Comparison of ENCODE assay signal across 8 cellular contexts in the genomic region with DNA sequence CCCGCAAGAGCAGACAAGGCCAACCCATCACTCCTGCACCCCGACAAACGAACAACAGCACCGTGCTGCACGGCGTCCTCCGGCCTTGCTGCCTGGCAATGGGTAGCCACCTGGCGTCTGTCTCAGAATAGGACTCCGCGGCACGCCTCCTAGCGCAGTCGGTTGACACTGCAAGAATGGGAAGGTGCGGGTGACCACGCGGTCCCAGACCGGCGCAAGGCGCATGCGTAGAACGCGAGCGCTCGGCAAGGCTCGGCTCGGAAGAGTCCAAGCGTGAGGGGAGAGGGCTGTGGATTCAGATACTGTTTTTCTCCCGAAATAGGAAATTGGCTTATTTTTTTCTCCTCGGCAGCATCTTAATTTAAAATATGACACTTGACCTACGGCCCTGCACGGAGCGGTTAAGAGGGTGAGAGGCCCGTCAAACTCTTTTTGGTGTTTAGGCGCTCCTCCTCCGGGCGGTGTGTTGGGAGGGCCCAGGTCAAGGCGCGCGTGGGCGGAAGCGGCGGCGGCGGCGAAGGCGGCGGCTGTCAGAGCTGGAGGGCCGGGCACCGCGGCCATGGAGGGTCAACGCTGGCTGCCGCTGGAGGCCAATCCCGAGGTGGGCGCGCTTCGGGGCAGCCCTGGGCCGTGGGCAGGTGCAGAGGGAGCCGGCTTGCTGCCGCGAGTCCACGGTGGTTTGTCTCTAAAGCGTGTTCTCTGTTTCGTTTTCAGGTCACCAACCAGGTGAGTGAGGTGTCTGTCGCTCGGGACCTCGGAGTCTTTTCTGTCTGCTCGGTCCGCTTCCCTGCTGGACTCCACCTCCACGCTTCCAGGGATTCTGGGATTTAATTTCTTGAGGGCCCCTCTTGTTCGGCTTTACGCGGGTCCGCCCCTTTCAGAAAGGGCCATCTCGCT. TPM values are rescaled to one million over a fixed set of nuclear protein-coding genes. Genes with fewer than 3 reads are reported as not detected.
A peak's percentile ranks its signal among the peaks of the same experiment; 100 is the strongest.
DNase-seq lines count a peak whose midpoint lies in the region; ATAC-seq lines count a peak whose summit lies in the region.

A gene (plus strand): TSS at position 530 of the 897 bp plus-strand sequence. CDS start 30 bp downstream, at position 560.

- H3K4me3 Mint-ChIP-seq in IgD-negative memory B cell: peak within 1 kb of the TSS; percentile 82 to 98 (median 94)

- no peaks in the 10 kb centered on the region for H3K27me3 Mint-ChIP-seq in IgD-negative memory B cell

- H3K36me3 Mint-ChIP-seq in IgD-negative memory B cell: peaks cover 7% of the 10 kb centered on the region

- peaks cover 25 to 28% (median 28%) of the 10 kb centered on the region in 3 donors for H3K4me1 Mint-ChIP-seq in IgD-negative memory B cell

- peak within 1 kb of the TSS; percentile 72 to 99 (median 95) for H3K27ac Mint-ChIP-seq in IgD-negative memory B cell

- peak within 1 kb of the TSS; percentile 86 for H3K27ac ChIP-seq in epithelial cell of prostate

- DNase-seq in DMS153 (lab: John Stamatoyannopoulos, UW) (peak; percentile 94), OCI-M2 (lab: John Stamatoyannopoulos, UW; ENCODE audit: unreplicated experiment) (peak; percentile 41), activated T-cell treated with anti-CD3 and anti-CD28 coated beads for 48 hours (ENCODE audit: low read depth) (peak; percentile 96), epithelial cell of prostate (ENCODE audit: low read depth, low spot score) (peak; percentile 75), mucosa of gallbladder (ENCODE audit: low spot score) (peak; percentile 97)
- DNase-seq in stimulated activated CD8-positive, alpha-beta memory T cell treated with anti-CD3 and anti-CD28 coated beads, Interleukin-4, amount 100 ng/mL, for 48 hours: peak; percentile 98

- peak; percentile 98 for ATAC-seq in GM21528 (IDR thresholded peaks at IDR 0.05; ENCODE audit: low FRiP score, unreplicated experiment)

- H3K9me3 Mint-ChIP-seq in IgD-negative memory B cell: no peaks in the 10 kb centered on the region

RNA-seq across cellular contexts. Expression of the gene that starts here (rescaled TPM):
- polyA plus RNA-seq in IgD-negative memory B cell: 30.4 TPM
- 21.0 TPM for total RNA-seq in mucosa of gallbladder

Comparison
In these comparisons a context has a peak if more than half of its experiments do, and no peak if none do; other contexts are left out.
1. Peak in every context shown above with its lines: DNase-seq, ATAC-seq and H3K27ac ChIP-seq.
2. DNase-seq: peak in every context shown above with its lines; median percentile 98 in stimulated activated CD8-positive, alpha-beta memory T cell treated with anti-CD3 and anti-CD28 coated beads, Interleukin-4, amount 100 ng/mL, for 48 hours; 97 in mucosa of gallbladder; 96 in activated T-cell treated with anti-CD3 and anti-CD28 coated beads for 48 hours; 94 in DMS153; 75 in epithelial cell of prostate; 41 in OCI-M2.